ENCODE assay signal across 8 cellular contexts in genomic region chr13:20192470-20193141, GRCh38. TPM values are rescaled to one million over a fixed set of nuclear protein-coding genes. Genes with fewer than 3 reads are reported as not detected.
DNase-seq lines count a peak whose midpoint lies in the region; ATAC-seq, FAIRE-seq and TF ChIP-seq lines count a peak whose summit lies in the region.

Gene GJB2, minus strand, starts transcription at chr13:20192938. Its CDS starts 3,357 bp downstream, at chr13:20189581.

- TF ChIP-seq POLR2A in ovary (IDR thresholded peaks at IDR 0.05) (no peak), H54 (IDR thresholded peaks at IDR 0.05; ENCODE audit: low read depth, low read length) (no peak)

- TF ChIP-seq EP300 in ovary (IDR thresholded peaks at IDR 0.05) = no peak

- peak; percentile 27 for DNase-seq in GM03348 (ENCODE audit: low spot score)
- peak; percentile 41 for DNase-seq in RPMI8226
- DNase-seq in fibroblast of the aortic adventitia (ENCODE audit: low read depth) = no peak
- DNase-seq in ovary = no peak
- no peak for DNase-seq in ureter (ENCODE audit: low spot score)
- DNase-seq in H54 (ENCODE audit: insufficient read length, low spot score) = no peak
- no peak for DNase-seq in EL

- TF ChIP-seq CTCF in fibroblast of the aortic adventitia (IDR thresholded peaks at IDR 0.05; ENCODE audit: insufficient read depth, low read length) (no peak), ovary (IDR thresholded peaks at IDR 0.05) (no peak)

- no peaks in the 10 kb centered on the region for H3K36me3 ChIP-seq in ovary

- H3K27me3 ChIP-seq in ovary = peaks cover 2% of the 10 kb centered on the region

- no peak for FAIRE-seq in H54 (lab: Jason Lieb, UNC)

- H3K4me3 ChIP-seq in fibroblast of the aortic adventitia (ENCODE audit: low read depth, low read length) = peak within 1 kb of the TSS; percentile 51
- H3K4me3 ChIP-seq in ovary = peak within 1 kb of the TSS; percentile 34

- no peak for ATAC-seq in HG03097 (IDR thresholded peaks at IDR 0.05; ENCODE audit: low FRiP score, unreplicated experiment)

- 1 to 2% (median 1%) methylated on average over 46 to 90 of the region's 91 CpGs for WGBS in ovary, 3 donors

- peaks cover 4% of the 10 kb centered on the region for H3K4me1 ChIP-seq in ovary (ENCODE audit: insufficient read depth)

- no peaks in the 10 kb centered on the region for H3K9me3 ChIP-seq in ovary

- no peak within 1 kb of the TSS for H3K27ac ChIP-seq in ovary

- intact Hi-C loops in ovary (cut with DNase I) = no loop called here

RNA-seq across cellular contexts. Expression of gene GJB2, which starts in this region (rescaled TPM):
- total RNA-seq in fibroblast of the aortic adventitia (ENCODE audit: low replicate concordance) (0.18 TPM in 1 of 2 replicates, not detected in the other), ovary (1 to 10 TPM in 2 of 7 donors, under 1 TPM in 2, not detected in 3; 0.30 to 2.5 (median 1.4) TPM), ureter (4.9 TPM)
- under 1 TPM; 0.13 to 0.72 TPM for polyA plus RNA-seq in ovary

Comparison
In these comparisons a context has a peak if more than half of its experiments do, and no peak if none do; other contexts are left out.
1. DNase-seq: peak in GM03348 (single experiment) and RPMI8226 (single experiment); none in fibroblast of the aortic adventitia (single experiment), ovary (0 of 5), ureter (single experiment), H54 (single experiment) and EL (single experiment).